Comparison of ENCODE assay signal across 25 cellular contexts in the genomic region with DNA sequence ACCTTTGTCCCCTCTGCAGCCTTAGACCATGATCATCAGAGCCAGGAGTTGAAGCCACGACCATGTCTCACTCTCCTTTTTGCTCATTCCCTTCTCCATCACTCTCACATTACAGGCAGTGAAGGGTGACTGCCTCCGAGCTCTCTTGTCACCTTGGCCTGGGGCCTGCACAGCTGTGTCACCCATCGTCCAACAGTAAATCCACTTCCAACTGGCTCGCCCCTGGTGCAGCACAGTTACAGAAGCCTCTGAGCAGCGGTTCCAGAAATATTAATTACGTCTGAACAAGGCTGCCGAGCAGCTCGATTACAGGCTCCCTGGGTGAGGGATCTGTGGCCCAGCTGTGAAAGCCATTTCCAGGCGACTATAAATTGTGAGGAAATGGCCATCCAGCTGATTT.
A peak's percentile ranks its signal among the peaks of the same experiment; 100 is the strongest.
DNase-seq lines count a peak whose midpoint lies in the region; ATAC-seq and TF ChIP-seq lines count a peak whose summit lies in the region.
"Had no signal": no experiment of that assay in that cellular context is flagged by ENCODE, and none has a peak within 500 bp of the region (broad histone marks: within the 10 kb centered on the region; RNA-seq: fewer than 3 reads in every experiment).

No MANE protein-coding gene starts in this region.

- H3K4me1 ChIP-seq in H9 (ENCODE audit: insufficient read depth, low read length) (no peaks in the 10 kb centered on the region; the same call in 1 of the 2 replicates), Karpas-422 (ENCODE audit: low read length) (no peaks in the 10 kb centered on the region)
- H3K4me1 ChIP-seq: BE2C, BLaER1 had no signal

- H2BK20ac ChIP-seq in H9 (ENCODE audit: low read depth, low read length, poor library complexity, severe bottlenecking) = no peak overlapping the region

- intact Hi-C loops in sciatic nerve (cut with DNase I) = no loop called here

- no peak overlapping the region for H2BK12ac ChIP-seq in H9 (ENCODE audit: insufficient read length, low read depth, low read length)

- no peak overlapping the region for H2BK15ac ChIP-seq in H9 (ENCODE audit: low read depth, low read length)

- H3K9me3 Mint-ChIP-seq in H9 = no peaks in the 10 kb centered on the region; a peak in 1 of 5 replicates

- H3K9ac ChIP-seq in H9 (ENCODE audit: extremely low read depth, insufficient read length, low read length) = no peak overlapping the region
- H3K9ac ChIP-seq in Karpas-422 (ENCODE audit: low read length) = no peak overlapping the region
- H3K9ac ChIP-seq: BLaER1 had no signal

- no peak overlapping the region for H3K27ac Mint-ChIP-seq in H9
- H3K27ac Mint-ChIP-seq: CD14-positive monocyte; CD4-positive, alpha-beta memory T cell; CD8-positive, alpha-beta memory T cell had no signal

- no peaks in the 10 kb centered on the region for H4K20me1 ChIP-seq in H9 (ENCODE audit: control insufficient read depth, insufficient read depth, insufficient read length)
- no peaks in the 10 kb centered on the region for H4K20me1 ChIP-seq in Karpas-422 (ENCODE audit: insufficient read depth, low read depth, low read length)
- H4K20me1 ChIP-seq: BLaER1 had no signal

- H3K23me2 ChIP-seq in H9 (ENCODE audit: insufficient read length, low read depth, low read length, poor library complexity, severe bottlenecking) = no peaks in the 10 kb centered on the region

- H2BK120ac ChIP-seq in H9 (ENCODE audit: low read depth, low read length, poor library complexity, severe bottlenecking) = no peak overlapping the region

- H3K14ac ChIP-seq in H9 (ENCODE audit: insufficient read depth, low read length) = no peak overlapping the region

- H3K23ac ChIP-seq in H9 (ENCODE audit: insufficient read length, low read depth, low read length) = no peak overlapping the region

- no peak overlapping the region for H3K4ac ChIP-seq in H9 (ENCODE audit: low read depth, low read length)

- no peaks in the 10 kb centered on the region for H3K27me3 Mint-ChIP-seq in H9 (ENCODE audit: low read depth)
- H3K27me3 Mint-ChIP-seq: CD4-positive, alpha-beta memory T cell; CD4-positive, CD25-positive, alpha-beta regulatory T cell; CD8-positive, alpha-beta memory T cell had no signal

- no peak overlapping the region for H4K91ac ChIP-seq in H9 (ENCODE audit: insufficient read length, low read depth, low read length)

- no peak overlapping the region for H2AK5ac ChIP-seq in H9 (ENCODE audit: insufficient read length, low read length)

- H3K4me2 ChIP-seq in H9 (ENCODE audit: insufficient read depth, insufficient read length, low read length) (no peak overlapping the region), Karpas-422 (ENCODE audit: low read depth, low read length, poor library complexity, severe bottlenecking) (no peak overlapping the region)
- H3K4me2 ChIP-seq: BLaER1 had no signal

- H3K56ac ChIP-seq in H9 (ENCODE audit: insufficient read length, low read depth, low read length) = no peak overlapping the region

- H3K9me3 ChIP-seq in H9 (ENCODE audit: control insufficient read depth, low read depth, low read length) (no peaks in the 10 kb centered on the region), Karpas-422 (ENCODE audit: low read length) (peaks cover 26% of the 10 kb centered on the region)
- H3K9me3 ChIP-seq: BE2C had no signal

- no peaks in the 10 kb centered on the region for H3K4me1 Mint-ChIP-seq in H9
- H3K4me1 Mint-ChIP-seq: CD14-positive monocyte; CD4-positive, alpha-beta memory T cell; CD4-positive, CD25-positive, alpha-beta regulatory T cell; CD8-positive, alpha-beta memory T cell had no signal

- WGBS in H9 (ENCODE audit: extremely low coverage, insufficient read length, low lambda C conversion rate) = no CpG with 5 or more reads among the region's 9 CpGs

- H3K79me2 ChIP-seq in H9 (ENCODE audit: insufficient read depth, low read length) (no peaks in the 10 kb centered on the region), Karpas-422 (ENCODE audit: low read length) (no peaks in the 10 kb centered on the region)

- H2BK5ac ChIP-seq in H9 (ENCODE audit: insufficient read length, low read length) = no peak overlapping the region

- no peak overlapping the region for H3T11ph ChIP-seq in H9 (ENCODE audit: low read length)

- no peaks in the 10 kb centered on the region for H3K9me2 ChIP-seq in Karpas-422 (replicated peaks; ENCODE audit: insufficient read depth, low read length)

- no peaks in the 10 kb centered on the region for H3K79me1 ChIP-seq in H9 (ENCODE audit: insufficient read depth, low read depth, low read length, poor library complexity, severe bottlenecking)

- no peaks in the 10 kb centered on the region for H3K36me3 Mint-ChIP-seq in H9 (ENCODE audit: insufficient read depth in 1 of 3, low read depth in 3 of 3)
- H3K36me3 Mint-ChIP-seq: CD14-positive monocyte; CD4-positive, alpha-beta memory T cell; CD4-positive, CD25-positive, alpha-beta regulatory T cell; CD8-positive, alpha-beta memory T cell had no signal

- H3K27ac ChIP-seq in H9 (ENCODE audit: insufficient read length, low read depth, low read length) (no peak overlapping the region), Karpas-422 (ENCODE audit: low read length) (no peak overlapping the region)
- H3K27ac ChIP-seq: BLaER1 had no signal

- TF ChIP-seq CTCF in H9 (conservative IDR thresholded peaks at IDR 0.05) = no peak

- no peak overlapping the region for H3K4me3 Mint-ChIP-seq in H9
- H3K4me3 Mint-ChIP-seq: CD14-positive monocyte; CD4-positive, alpha-beta memory T cell; CD4-positive, CD25-positive, alpha-beta regulatory T cell; CD8-positive, alpha-beta memory T cell had no signal

- no peak for DNase-seq in H9
- DNase-seq in NCI-H69 (lab: John Stamatoyannopoulos, UW) = peak; percentile 8
- DNase-seq in left kidney (ENCODE audit: low read depth, low spot score) = peak; percentile 51
- DNase-seq in sciatic nerve (ENCODE audit: low spot score) = no peak
- no peak for DNase-seq in stimulated activated CD4-positive, alpha-beta T cell treated with anti-CD3 and anti-CD28 coated beads, Interleukin-4, amount 100 ng/mL, for 4 hours
- no peak for DNase-seq in mesenteric fat pad (ENCODE audit: low spot score)
- DNase-seq in Karpas-422 = no peak
- DNase-seq: 8988T; ACHN; BE2C; C1 segment of cervical spinal cord; CD4-positive, alpha-beta memory T cell; CD4-positive, CD25-positive, alpha-beta regulatory T cell; CD8-positive, alpha-beta memory T cell; COR-L47; DMS 273 treated with DMSO at 0.1 percent for 48 hours; DMS153; DMS53; DMS79; DND-41; EL; GDM1 had no signal

- no peak overlapping the region for H3K4me3 ChIP-seq in Karpas-422 (ENCODE audit: low read length)
- H3K4me3 ChIP-seq: BLaER1, GM12878 had no signal

- H4K8ac ChIP-seq in H9 (replicated peaks; ENCODE audit: insufficient read length, low read depth, low read length) = peak overlapping the region; percentile 24

- no peak overlapping the region for H3K18ac ChIP-seq in H9 (ENCODE audit: insufficient read length, low read depth, low read length)

- peak; percentile 20 for ATAC-seq in sciatic nerve
- ATAC-seq: GM12878 had no signal

- no peaks in the 10 kb centered on the region for H3K36me3 ChIP-seq in Karpas-422 (ENCODE audit: insufficient read depth, low read length)
- H3K36me3 ChIP-seq: BE2C, BLaER1 had no signal

- no peak overlapping the region for H4K5ac ChIP-seq in H9 (ENCODE audit: insufficient read length, low read depth, low read length)

- H2AFZ ChIP-seq in H9 (ENCODE audit: low read length) (no peak overlapping the region), Karpas-422 (ENCODE audit: low read length) (no peak overlapping the region)

- H3K27me3 ChIP-seq in H9 (ENCODE audit: insufficient read depth, low read length) = no peaks in the 10 kb centered on the region
- no peaks in the 10 kb centered on the region for H3K27me3 ChIP-seq in Karpas-422 (ENCODE audit: low read length)
- H3K27me3 ChIP-seq: BE2C, BLaER1 had no signal

Comparison
In these comparisons a context has a peak if more than half of its experiments do, and no peak if none do; other contexts are left out.
1. DNase-seq: peak in NCI-H69 (single experiment) and left kidney (single experiment); none in H9 (single experiment), sciatic nerve (single experiment), stimulated activated CD4-positive, alpha-beta T cell treated with anti-CD3 and anti-CD28 coated beads, Interleukin-4, amount 100 ng/mL, for 4 hours (0 of 2), mesenteric fat pad (single experiment) and Karpas-422 (single experiment).